Comparison of ENCODE assay signal across 14 cellular contexts in the genomic region with DNA sequence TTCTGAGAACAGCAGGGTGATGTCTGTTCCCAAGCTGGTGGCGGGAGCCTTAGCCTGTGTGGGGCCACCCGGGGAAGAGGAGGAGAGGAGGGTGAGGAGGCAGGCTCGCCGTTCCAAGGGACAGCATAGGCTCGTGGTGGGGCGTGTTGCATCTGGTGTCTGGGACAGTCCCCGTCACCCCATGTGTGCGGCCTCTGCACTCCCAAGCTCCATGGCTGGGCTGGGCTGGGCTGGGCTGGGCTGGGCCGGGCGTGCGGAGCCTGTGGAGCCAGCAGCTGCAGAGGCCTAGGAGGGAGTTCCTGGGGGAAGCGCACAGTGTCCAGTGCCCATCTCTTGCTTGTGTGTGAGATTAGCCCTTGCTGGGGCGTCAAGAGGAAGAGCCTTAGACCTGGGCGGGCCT.
"Had no signal": no experiment of that assay in that cellular context is flagged by ENCODE, and none has a peak within 500 bp of the region (broad histone marks: within the 10 kb centered on the region; RNA-seq: fewer than 3 reads in every experiment).

No MANE protein-coding gene starts in this region.

- H3K4me1 ChIP-seq: prostate gland had no signal

- H3K36me3 ChIP-seq: breast epithelium, heart right ventricle, left ventricle myocardium inferior, prostate gland, upper lobe of right lung had no signal

- H3K27ac ChIP-seq: breast epithelium, gastroesophageal sphincter, left ventricle myocardium inferior, prostate gland, upper lobe of right lung had no signal

- H3K9me3 ChIP-seq: breast epithelium, gastroesophageal sphincter, heart right ventricle, left ventricle myocardium inferior, prostate gland, upper lobe of right lung had no signal

- DNase-seq: activated CD4-positive, alpha-beta T cell treated with anti-CD3 and anti-CD28 coated beads, Interleukin-2, amount 50 U/mL, for 1 hour; activated CD4-positive, CD25-positive, alpha-beta regulatory T cell; activated CD8-positive, alpha-beta memory T cell treated with anti-CD3 and anti-CD28 coated beads for 24 hours; activated naive CD4-positive, alpha-beta T cell; anterior cingulate cortex; cerebellar nuclear complex; heart right ventricle; left ventricle myocardium inferior; stimulated activated naive CD8-positive, alpha-beta T cell treated with anti-CD3 and anti-CD28 coated beads, Interleukin-15, amount 100 ng/mL, for 72 hours; upper lobe of right lung had no signal

- H3K4me3 ChIP-seq: breast epithelium, gastroesophageal sphincter, heart right ventricle, left ventricle myocardium inferior, prostate gland, upper lobe of right lung had no signal

- H3K27me3 ChIP-seq: breast epithelium, gastroesophageal sphincter, heart right ventricle, upper lobe of right lung had no signal

- ATAC-seq: gastroesophageal sphincter; heart right ventricle; right cardiac atrium; stimulated activated naive CD8-positive, alpha-beta T cell treated with anti-CD3 and anti-CD28 coated beads, Interleukin-15, amount 100 ng/mL, for 72 hours; upper lobe of right lung had no signal
